In the genomic region with DNA sequence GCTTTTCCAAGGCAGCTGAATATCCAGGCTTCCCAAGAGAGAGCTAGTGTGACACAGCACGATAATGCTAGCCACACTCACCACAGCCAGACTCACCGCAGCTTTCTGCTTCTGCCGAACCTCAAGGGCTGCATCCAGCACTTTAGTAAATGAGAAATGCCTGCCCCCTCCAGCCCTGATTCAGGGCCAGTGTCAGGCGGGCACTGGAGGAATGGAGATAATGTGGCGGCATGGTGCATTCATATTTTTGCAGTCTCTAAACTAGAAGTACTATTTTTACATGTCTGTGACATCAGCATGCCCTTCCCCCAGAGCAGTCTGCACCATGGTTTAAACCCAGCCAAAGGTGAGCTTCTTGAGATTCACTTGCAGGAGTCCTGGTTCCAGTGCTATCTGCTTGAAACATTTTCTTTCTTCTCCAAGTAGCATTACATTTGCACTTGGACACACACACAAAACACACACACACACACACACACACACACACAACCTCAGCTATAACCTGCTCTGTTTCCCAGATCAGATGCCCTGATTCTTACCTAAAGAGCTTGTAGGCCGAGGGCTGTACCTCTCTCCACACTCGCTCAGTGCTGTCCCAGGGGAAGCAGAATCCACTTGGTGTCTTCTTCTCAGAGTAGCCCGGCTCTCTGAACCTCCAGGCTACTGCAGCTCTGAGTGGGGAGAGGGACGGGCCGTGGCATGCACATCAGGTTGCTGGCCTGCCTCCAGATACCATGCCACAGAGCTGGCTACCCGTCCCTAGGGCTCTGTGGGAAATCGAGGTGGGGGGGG, we compare ENCODE assay signal across 11 cellular contexts. TPM values are rescaled to one million over a fixed set of nuclear protein-coding genes. Genes with fewer than 3 reads are reported as not detected.
DNase-seq lines count a peak whose midpoint lies in the region; ATAC-seq, FAIRE-seq and TF ChIP-seq lines count a peak whose summit lies in the region.
"Had no signal": no experiment of that assay in that cellular context is flagged by ENCODE, and none has a peak within 500 bp of the region (broad histone marks: within the 10 kb centered on the region; RNA-seq: fewer than 3 reads in every experiment).

A gene (minus strand): TSS at position 673 of the 792 bp plus-strand sequence. CDS start 71,963 bp downstream, outside the sequence.

- DNase-seq in SK-N-SH (peak; percentile 76), glomerular visceral epithelial cell (ENCODE audit: extremely low spot score) (peak; percentile 49), pancreas (no peak), RPMI8226 (no peak), natural killer cell (no peak), D721Med (ENCODE audit: insufficient read length, low spot score) (no peak)
- DNase-seq: central memory CD4-positive, alpha-beta T cell; stimulated activated naive CD8-positive, alpha-beta T cell treated with anti-CD3 and anti-CD28 coated beads, Interleukin-15, Interleukin-2, amounts not matched to agents 100 U/mL and 50 U/mL, for 24 hours had no signal

- H3K4me2 ChIP-seq in BLaER1 = peak within 1 kb of the TSS; percentile 29
- H3K4me2 ChIP-seq in SK-N-SH = no peak within 1 kb of the TSS

- POLR2A ChIA-PET in SK-N-SH (lab: Yijun Ruan, JAX) = interaction anchor here (0.7 to 1.2 kb wide), 4 partner anchors 10 to 361 kb away, joined by 3 to 6 read pairs (median 4); a partner anchor contains a TSS

- TF ChIP-seq CTCF in SK-N-SH (IDR thresholded peaks at IDR 0.05) (no peak), pancreas (IDR thresholded peaks at IDR 0.05) (no peak), natural killer cell (IDR thresholded peaks at IDR 0.05) (no peak), D721Med (IDR thresholded peaks at IDR 0.05; ENCODE audit: insufficient read depth, missing control alignments) (no peak)

- no peak for FAIRE-seq in pancreas (lab: Jason Lieb, UNC)
- FAIRE-seq in D721Med (lab: Jason Lieb, UNC) = no peak

- H3K9ac ChIP-seq in BLaER1 = no peak within 1 kb of the TSS; the same call in 1 of the 2 replicates
- H3K9ac ChIP-seq in SK-N-SH = no peak within 1 kb of the TSS

- peaks cover 9 to 20% of the 10 kb centered on the region in 2 donors for H3K27me3 Mint-ChIP-seq in natural killer cell (ENCODE audit: low read depth in 2 of 2)

- no peak for TF ChIP-seq RAD21 in SK-N-SH (IDR thresholded peaks at IDR 0.05; ENCODE audit: low read length)

- WGBS in SK-N-SH (ENCODE audit: low lambda C conversion rate) = 74% methylated on average over 8 of the region's 12 CpGs
- WGBS in pancreas, 2 donors = 51 to 57% methylated on average over 12 of the region's 12 CpGs

- no peaks in the 10 kb centered on the region for H3K4me1 Mint-ChIP-seq in natural killer cell

- H3K9me3 ChIP-seq in BLaER1 (no peaks in the 10 kb centered on the region), SK-N-SH (no peaks in the 10 kb centered on the region), pancreas (no peaks in the 10 kb centered on the region)

- no peaks in the 10 kb centered on the region for H3F3A ChIP-seq in SK-N-SH (replicated peaks; ENCODE audit: insufficient read depth)

- H3K4me1 ChIP-seq in BLaER1 (peaks cover 10% of the 10 kb centered on the region), SK-N-SH (ENCODE audit: control insufficient read depth in 1 of 2, insufficient read depth in 2 of 2, low read depth in 1 of 2, low read length in 1 of 2) (peaks cover 15 to 52% of the 10 kb centered on the region in 2 experiments; a peak in 3 of 4 replicates), pancreas (peaks cover 0 to 12% (median 0%) of the 10 kb centered on the region in 3 donors)

- no peaks in the 10 kb centered on the region for H3K36me3 Mint-ChIP-seq in natural killer cell

- no peak within 1 kb of the TSS for H3K27ac Mint-ChIP-seq in natural killer cell
- H3K27ac Mint-ChIP-seq: T-helper 1 cell treated with Interleukin-12 subunit alpha and Interleukin-12 subunit beta and Interleukin-4 antibody, amounts not matched to agents 30 μg/mL and 1 μg/mL, for 36 hours had no signal

- H4K20me1 ChIP-seq in BLaER1 = no peaks in the 10 kb centered on the region
- H4K20me1 ChIP-seq in SK-N-SH (ENCODE audit: insufficient read depth) = no peaks in the 10 kb centered on the region

- H3K79me2 ChIP-seq in SK-N-SH (ENCODE audit: insufficient read depth) = no peaks in the 10 kb centered on the region

- no peaks in the 10 kb centered on the region for H3K9me2 ChIP-seq in SK-N-SH

- no peak for TF ChIP-seq EP300 in SK-N-SH (IDR thresholded peaks at IDR 0.05; ENCODE audit: borderline replicate concordance in 1 of 2, low read depth in 1 of 2, low read length in 1 of 2)

- H3K27ac ChIP-seq in BLaER1 = no peak within 1 kb of the TSS
- peak within 1 kb of the TSS in 1 of 2 experiments; percentile 95; a peak in 2 of 4 replicates for H3K27ac ChIP-seq in SK-N-SH (ENCODE audit: low read depth in 2 of 2, low read length in 1 of 2)
- no peak within 1 kb of the TSS for H3K27ac ChIP-seq in pancreas

- H3K36me3 ChIP-seq in BLaER1 (no peaks in the 10 kb centered on the region), SK-N-SH (replicated peaks in 1 of 2; ENCODE audit: control insufficient read depth in 1 of 2, insufficient read depth in 2 of 2, low read length in 1 of 2) (no peaks in the 10 kb centered on the region), pancreas (no peaks in the 10 kb centered on the region)

- no peak within 1 kb of the TSS for H2AFZ ChIP-seq in SK-N-SH (ENCODE audit: low read depth)

- CTCF ChIA-PET in SK-N-SH (lab: Yijun Ruan, JAX) = interaction anchor here (0.6 to 7.0 kb wide), 12 partner anchors 13 to 674 kb away, joined by 3 to 85 read pairs (median 4); no protein-coding TSS in a partner anchor

- ATAC-seq in pancreas (peak in 3 of 4 donors; percentile 31 to 38 (median 31)), natural killer cell (no peak), GM18517 (IDR thresholded peaks at IDR 0.05; ENCODE audit: unreplicated experiment) (no peak)
- ATAC-seq: stimulated activated naive CD8-positive, alpha-beta T cell treated with anti-CD3 and anti-CD28 coated beads, Interleukin-15, Interleukin-2, amounts not matched to agents 100 U/mL and 50 U/mL, for 24 hours had no signal

- H3K9me3 Mint-ChIP-seq in natural killer cell = no peaks in the 10 kb centered on the region
- H3K9me3 Mint-ChIP-seq: T-helper 1 cell treated with Interleukin-12 subunit alpha and Interleukin-12 subunit beta and Interleukin-4 antibody, amounts not matched to agents 30 μg/mL and 1 μg/mL, for 36 hours had no signal

- H3K27me3 ChIP-seq in BLaER1 (no peaks in the 10 kb centered on the region), SK-N-SH (ENCODE audit: insufficient read depth) (no peaks in the 10 kb centered on the region), pancreas (no peaks in the 10 kb centered on the region)

- no peak within 1 kb of the TSS for H3K4me3 ChIP-seq in BLaER1
- H3K4me3 ChIP-seq in SK-N-SH (ENCODE audit: low read depth in 2 of 2, low read length in 1 of 2) = no peak within 1 kb of the TSS
- no peak within 1 kb of the TSS for H3K4me3 ChIP-seq in pancreas

- no peak within 1 kb of the TSS for H3K4me3 Mint-ChIP-seq in natural killer cell
- H3K4me3 Mint-ChIP-seq: T-helper 1 cell treated with Interleukin-12 subunit alpha and Interleukin-12 subunit beta and Interleukin-4 antibody, amounts not matched to agents 30 μg/mL and 1 μg/mL, for 36 hours had no signal

- intact Hi-C loops in pancreas (cut with DNase I) = no loop called here
- intact Hi-C loops in natural killer cell (cut with micrococcal nuclease) = no loop called here

TF ChIP-seq in SK-N-SH, 30 proteins besides CTCF, POLR2A, EP300 and RAD21:
- TF ChIP-seq NRF1 (IDR thresholded peaks at IDR 0.05; ENCODE audit: low read depth, low read length) (no peak), GABPA (IDR thresholded peaks at IDR 0.05; ENCODE audit: low read depth) (no peak), RXRA (IDR thresholded peaks at IDR 0.05; ENCODE audit: borderline replicate concordance, low read depth) (no peak), RCOR1 (IDR thresholded peaks at IDR 0.05; ENCODE audit: low read length) (no peak), FOSL2 (IDR thresholded peaks at IDR 0.05; ENCODE audit: borderline replicate concordance, low read depth) (no peak), MEF2A (IDR thresholded peaks at IDR 0.05; ENCODE audit: borderline replicate concordance, low read depth) (no peak), RFX5 (IDR thresholded peaks at IDR 0.05; ENCODE audit: low read length) (no peak)
- TF ChIP-seq, protein P1, sequence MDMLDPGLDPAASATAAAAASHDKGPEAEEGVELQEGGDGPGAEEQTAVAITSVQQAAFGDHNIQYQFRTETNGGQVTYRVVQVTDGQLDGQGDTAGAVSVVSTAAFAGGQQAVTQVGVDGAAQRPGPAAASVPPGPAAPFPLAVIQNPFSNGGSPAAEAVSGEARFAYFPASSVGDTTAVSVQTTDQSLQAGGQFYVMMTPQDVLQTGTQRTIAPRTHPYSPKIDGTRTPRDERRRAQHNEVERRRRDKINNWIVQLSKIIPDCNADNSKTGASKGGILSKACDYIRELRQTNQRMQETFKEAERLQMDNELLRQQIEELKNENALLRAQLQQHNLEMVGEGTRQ (IDR thresholded peaks at IDR 0.05; ENCODE audit: borderline replicate concordance, low read depth, low read length) = no peak

RNA-seq across cellular contexts. Expression of the gene that starts here (rescaled TPM):
- polyA plus RNA-seq in SK-N-SH (2012; rRNA removed) (5.3 and 5.9 TPM in 2 replicates), pancreas (under 1 TPM; 0.42 to 0.73 TPM)
- 5.6 and 6.3 TPM in 2 replicates for polyA plus RNA-seq in SK-N-SH (2012; cell fraction: cytosol; rRNA removed)
- 5.4 and 5.6 TPM in 2 replicates for polyA plus RNA-seq in SK-N-SH (2012; cell fraction: nucleus; rRNA removed)
- total RNA-seq in pancreas (under 1 TPM; 0.03 to 0.90 (median 0.24) TPM), natural killer cell (not detected)

Comparison
In these comparisons a context has a peak if more than half of its experiments do, and no peak if none do; other contexts are left out.
1. Peak in ATAC-seq in pancreas; RNA of the gene not detected or under 1 TPM.
2. DNase-seq: peak in SK-N-SH (single experiment) and glomerular visceral epithelial cell (single experiment); none in pancreas (0 of 6), RPMI8226 (single experiment), natural killer cell (single experiment) and D721Med (single experiment).